In genomic region chr6:13754644-13755043, GRCh38 we compare ENCODE assay signal across 31 cellular contexts.
"Had no signal": no experiment of that assay in that cellular context is flagged by ENCODE, and none has a peak within 500 bp of the region (broad histone marks: within the 10 kb centered on the region; RNA-seq: fewer than 3 reads in every experiment).

No MANE protein-coding gene starts in this region.

- FAIRE-seq: bronchial epithelial cell, colon had no signal

- H3K9me3 ChIP-seq: ascending aorta, esophagus muscularis mucosa, gastrocnemius medialis, heart right ventricle had no signal

- H3K36me3 ChIP-seq: ascending aorta, esophagus muscularis mucosa, gastrocnemius medialis, heart right ventricle had no signal

- H3K27ac Mint-ChIP-seq: activated CD4-positive, alpha-beta memory T cell treated with anti-CD3 and anti-CD28 coated beads for 36 hours; activated CD4-positive, alpha-beta T cell treated with anti-CD3 and anti-CD28 coated beads for 36 hours; activated CD4-positive, alpha-beta T cell treated with anti-CD3 and anti-CD28 coated beads, Interleukin-2, amount 10 ng/mL, durations not matched to agents 24 days and 14 days; activated CD8-positive, alpha-beta memory T cell treated with anti-CD3 and anti-CD28 coated beads, Interleukin-2, amount 10 ng/mL, durations not matched to agents 7 days and 5 days; activated CD8-positive, alpha-beta T cell treated with anti-CD3 and anti-CD28 coated beads, Interleukin-2, amount 10 ng/mL, durations not matched to agents 7 days and 5 days; activated naive CD4-positive, alpha-beta T cell treated with anti-CD3 and anti-CD28 coated beads, Interleukin-2, amount 10 ng/mL, durations not matched to agents 7 days and 5 days; activated naive CD8-positive, alpha-beta T cell treated with anti-CD3 and anti-CD28 coated beads, Interleukin-2, amount 10 ng/mL, durations not matched to agents 7 days and 5 days; brain had no signal

- H3K9me3 Mint-ChIP-seq: activated CD4-positive, alpha-beta memory T cell treated with anti-CD3 and anti-CD28 coated beads for 36 hours; activated CD4-positive, alpha-beta T cell treated with anti-CD3 and anti-CD28 coated beads, Interleukin-2, amount 10 ng/mL, durations not matched to agents 24 days and 14 days; activated naive CD4-positive, alpha-beta T cell treated with anti-CD3 and anti-CD28 coated beads, Interleukin-2, amount 10 ng/mL, durations not matched to agents 7 days and 5 days; activated naive CD8-positive, alpha-beta T cell treated with anti-CD3 and anti-CD28 coated beads, Interleukin-2, amount 10 ng/mL, durations not matched to agents 7 days and 5 days; activated T-helper 1 cell treated with anti-CD3 and anti-CD28 coated beads, Interleukin-12 subunit alpha, Interleukin-12 subunit beta, Interleukin-2, Interleukin-4 antibody, amounts not matched to agents 30 ng/mL and 10 ng/mL and 1 ng/mL, durations not matched to agents 14 hours and 24 hours and 36 hours; brain; central memory CD8-positive, alpha-beta T cell; effector memory CD8-positive, alpha-beta T cell had no signal

- DNase-seq: activated CD4-positive, alpha-beta memory T cell treated with anti-CD3 and anti-CD28 coated beads for 36 hours; activated CD4-positive, alpha-beta T cell treated with anti-CD3 and anti-CD28 coated beads for 36 hours; activated CD4-positive, alpha-beta T cell treated with anti-CD3 and anti-CD28 coated beads, Interleukin-2, amount 10 ng/mL, durations not matched to agents 24 days and 14 days; activated CD4-positive, CD25-positive, alpha-beta regulatory T cell; activated CD4-positive, CD25-positive, alpha-beta regulatory T cell treated with anti-CD3 and anti-CD28 coated beads, Interleukin-2, amount 50 U/mL, for 72 hours; activated CD8-positive, alpha-beta memory T cell treated with anti-CD3 and anti-CD28 coated beads, Interleukin-2, amount 10 ng/mL, durations not matched to agents 7 days and 5 days; activated CD8-positive, alpha-beta memory T cell treated with anti-CD3 and anti-CD28 coated beads, Interleukin-2, amount 50 U/mL, for 4 hours; activated CD8-positive, alpha-beta T cell treated with anti-CD3 and anti-CD28 coated beads, Interleukin-2, amount 10 ng/mL, durations not matched to agents 7 days and 5 days; activated gamma-delta T cell; activated naive CD4-positive, alpha-beta T cell; activated naive CD4-positive, alpha-beta T cell treated with anti-CD3 and anti-CD28 coated beads, Interleukin-2, amount 10 ng/mL, durations not matched to agents 7 days and 5 days; activated naive CD8-positive, alpha-beta T cell treated with anti-CD3 and anti-CD28 coated beads, Interleukin-2, amount 10 ng/mL, durations not matched to agents 7 days and 5 days; activated T-cell treated with anti-CD3 and anti-CD28 coated beads, Interleukin-2, amount 50 U/mL, for 1 hour; activated T-cell treated with anti-CD3 and anti-CD28 coated beads, Interleukin-2, amount 50 U/mL, for 48 hours; cortex of kidney; dermis blood vessel endothelial cell; effector CD4-positive, alpha-beta T cell; effector memory CD8-positive, alpha-beta T cell; foreskin keratinocyte; gastrocnemius medialis; heart right ventricle; T-helper 1 cell; T-helper 2 cell had no signal

- H3K36me3 Mint-ChIP-seq: activated CD4-positive, alpha-beta memory T cell treated with anti-CD3 and anti-CD28 coated beads for 36 hours; activated naive CD4-positive, alpha-beta T cell treated with anti-CD3 and anti-CD28 coated beads, Interleukin-2, amount 10 ng/mL, durations not matched to agents 7 days and 5 days; activated naive CD4-positive, alpha-beta T cell treated with anti-CD3 and anti-CD28 coated beads, Interleukin-2, amount 50 U/mL, for 72 hours; brain had no signal

- H3K4me3 ChIP-seq: ascending aorta, esophagus muscularis mucosa, gastrocnemius medialis, heart right ventricle had no signal

- ATAC-seq: activated CD4-positive, alpha-beta T cell treated with anti-CD3 and anti-CD28 coated beads for 36 hours; activated CD8-positive, alpha-beta memory T cell treated with anti-CD3 and anti-CD28 coated beads, Interleukin-2, amount 10 ng/mL, durations not matched to agents 7 days and 5 days; activated CD8-positive, alpha-beta T cell treated with anti-CD3 and anti-CD28 coated beads, Interleukin-2, amount 10 ng/mL, durations not matched to agents 7 days and 5 days; activated naive CD4-positive, alpha-beta T cell treated with anti-CD3 and anti-CD28 coated beads, Interleukin-2, amount 50 U/mL, for 72 hours; effector memory CD8-positive, alpha-beta T cell; foreskin keratinocyte; gastrocnemius medialis; heart right ventricle had no signal

- H3K4me3 Mint-ChIP-seq: activated CD4-positive, alpha-beta memory T cell treated with anti-CD3 and anti-CD28 coated beads for 36 hours; activated CD4-positive, alpha-beta T cell treated with anti-CD3 and anti-CD28 coated beads for 36 hours; activated CD4-positive, alpha-beta T cell treated with anti-CD3 and anti-CD28 coated beads, Interleukin-2, amount 10 ng/mL, durations not matched to agents 24 days and 14 days; activated CD8-positive, alpha-beta memory T cell treated with anti-CD3 and anti-CD28 coated beads, Interleukin-2, amount 10 ng/mL, durations not matched to agents 7 days and 5 days; activated CD8-positive, alpha-beta T cell treated with anti-CD3 and anti-CD28 coated beads, Interleukin-2, amount 10 ng/mL, durations not matched to agents 7 days and 5 days; activated naive CD4-positive, alpha-beta T cell treated with anti-CD3 and anti-CD28 coated beads, Interleukin-2, amount 10 ng/mL, durations not matched to agents 7 days and 5 days; activated naive CD8-positive, alpha-beta T cell treated with anti-CD3 and anti-CD28 coated beads, Interleukin-2, amount 10 ng/mL, durations not matched to agents 7 days and 5 days; activated T-helper 1 cell treated with anti-CD3 and anti-CD28 coated beads, Interleukin-12 subunit alpha, Interleukin-12 subunit beta, Interleukin-2, Interleukin-4 antibody, amounts not matched to agents 30 ng/mL and 10 ng/mL and 1 ng/mL, durations not matched to agents 14 hours and 24 hours and 36 hours; brain; central memory CD8-positive, alpha-beta T cell; effector memory CD8-positive, alpha-beta T cell had no signal

- H3K27ac ChIP-seq: esophagus muscularis mucosa, foreskin keratinocyte, gastrocnemius medialis, heart right ventricle had no signal

- H3K4me1 ChIP-seq: foreskin keratinocyte, gastrocnemius medialis had no signal

- H3K27me3 Mint-ChIP-seq: activated CD4-positive, alpha-beta memory T cell treated with anti-CD3 and anti-CD28 coated beads for 36 hours; activated CD4-positive, alpha-beta T cell treated with anti-CD3 and anti-CD28 coated beads for 36 hours; activated CD4-positive, alpha-beta T cell treated with anti-CD3 and anti-CD28 coated beads, Interleukin-2, amount 10 ng/mL, durations not matched to agents 24 days and 14 days; activated CD8-positive, alpha-beta memory T cell treated with anti-CD3 and anti-CD28 coated beads, Interleukin-2, amount 10 ng/mL, durations not matched to agents 7 days and 5 days; brain; central memory CD8-positive, alpha-beta T cell; effector memory CD8-positive, alpha-beta T cell had no signal

- H3K4me1 Mint-ChIP-seq: activated CD8-positive, alpha-beta memory T cell treated with anti-CD3 and anti-CD28 coated beads, Interleukin-2, amount 10 ng/mL, durations not matched to agents 7 days and 5 days; brain had no signal

- H3K27me3 ChIP-seq: ascending aorta, esophagus muscularis mucosa, foreskin keratinocyte, gastrocnemius medialis, heart right ventricle had no signal
